In genomic region chr16:22352726-22353125, GRCh38 we compare ENCODE assay signal across 17 cellular contexts. TPM values are rescaled to one million over a fixed set of nuclear protein-coding genes. Genes with fewer than 3 reads are reported as not detected.
DNase-seq lines count a peak whose midpoint lies in the region; ATAC-seq, FAIRE-seq and TF ChIP-seq lines count a peak whose summit lies in the region.
"Had no signal": no experiment of that assay in that cellular context is flagged by ENCODE, and none has a peak within 500 bp of the region (broad histone marks: within the 10 kb centered on the region; RNA-seq: fewer than 3 reads in every experiment).

No MANE protein-coding gene starts in this region.

- no peaks in the 10 kb centered on the region for H3K9me3 ChIP-seq in CD4-positive, alpha-beta memory T cell (ENCODE audit: control insufficient read depth in 1 of 2, low read length in 2 of 2)
- H3K9me3 ChIP-seq in K562 (replicated peaks; ENCODE audit: control insufficient read depth, insufficient read depth, low read depth, low read length) (no peaks in the 10 kb centered on the region), pancreas (no peaks in the 10 kb centered on the region)
- H3K9me3 ChIP-seq: lower lobe of right lung had no signal

- H3K79me2 ChIP-seq in K562 (ENCODE audit: control insufficient read depth, insufficient read depth, low read length): peaks cover 20% of the 10 kb centered on the region

- no peak overlapping the region for H3K4me2 ChIP-seq in K562 (ENCODE audit: insufficient read depth, low read length)

- TF ChIP-seq CTCF in HFFc6 (IDR thresholded peaks at IDR 0.05): no peak
- TF ChIP-seq CTCF in K562 (IDR thresholded peaks at IDR 0.05 in 2 of 3, conservative IDR thresholded peaks at IDR 0.05 in 1 of 3; ENCODE audit: insufficient read depth in 2 of 3, low read depth in 1 of 3, low read length in 3 of 3): no peak
- TF ChIP-seq CTCF in pancreas (IDR thresholded peaks at IDR 0.05): no peak

- no peak for DNase-seq in CD4-positive, alpha-beta memory T cell
- DNase-seq in HFFc6 (no peak), K562 (ENCODE audit: extremely low read depth in 1 of 4, low spot score in 3 of 4) (no peak), pancreas (no peak), KBM-7 (no peak), left colon (no peak), NCI-H2107 treated with DMSO at 0.1 percent for 48 hours (lab: John Stamatoyannopoulos, UW; ENCODE audit: unreplicated experiment) (no peak), RPMI8226 (no peak)
- DNase-seq: cerebellar nuclear complex, foreskin keratinocyte, lower lobe of right lung, NCI-H1417, NCI-H446, nucleus accumbens, WERI-Rb-1 had no signal

- no peak overlapping the region for H3K4me3 Mint-ChIP-seq in CD4-positive, alpha-beta memory T cell
- H3K4me3 Mint-ChIP-seq in HFFc6: no peak overlapping the region

- peaks cover 22% of the 10 kb centered on the region for H3K36me3 ChIP-seq in CD4-positive, alpha-beta memory T cell (ENCODE audit: insufficient read depth, low read length)
- H3K36me3 ChIP-seq in K562 (ENCODE audit: control insufficient read depth, insufficient read depth, low read length) (peaks cover 59% of the 10 kb centered on the region), pancreas (peaks cover 0 to 18% (median 8%) of the 10 kb centered on the region in 3 donors)

- H3K9me1 ChIP-seq in K562 (ENCODE audit: control insufficient read depth, insufficient read depth, low read length): no peaks in the 10 kb centered on the region

- ATAC-seq in K562 (no peak), pancreas (no peak), left colon (no peak)

- TF ChIP-seq RAD21 in K562 (CRISPR knock-in tag; conservative IDR thresholded peaks at IDR 0.05 in 1 of 2, IDR thresholded peaks at IDR 0.05 in 1 of 2): no peak

- H3K27me3 Mint-ChIP-seq in CD4-positive, alpha-beta memory T cell: no peaks in the 10 kb centered on the region
- no peaks in the 10 kb centered on the region for H3K27me3 Mint-ChIP-seq in HFFc6 (ENCODE audit: insufficient read depth)

- no peak overlapping the region for H3K9ac ChIP-seq in K562 (ENCODE audit: insufficient read depth in 1 of 2, low read depth in 2 of 2, low read length in 2 of 2)

- in situ Hi-C loops in K562 (cut with MboI) (no loop called here), KBM-7 (cut with MboI; ENCODE audit: low pct_unique_long_range_greater_than_20kb, low sequenced_read_pairs) (no loop called here)

- no peak for FAIRE-seq in K562 (lab: Jason Lieb, UNC)
- no peak for FAIRE-seq in pancreas (lab: Jason Lieb, UNC)

- peak overlapping the region in 6 of 7 donors; percentile 22 to 68 (median 32) for H3K27ac Mint-ChIP-seq in CD4-positive, alpha-beta memory T cell
- peak overlapping the region; percentile 92 for H3K27ac Mint-ChIP-seq in HFFc6

- no peak for TF ChIP-seq EP300 in K562 (IDR thresholded peaks at IDR 0.05; ENCODE audit: low read length)

- BruUV-seq in K562 (replicated peaks; lab: Mats Ljungman, UMichigan): no TSS peak

- POLR2A ChIA-PET in CD4-positive, alpha-beta memory T cell (lab: Charles Lee; ENCODE audit: partially characterized antibody): interaction anchor here (0.8 to 19.5 kb wide), 4 partner anchors 14 to 18 kb away, joined by 3 to 449 read pairs (median 10); partner anchors contain the start of gene CDR2
- POLR2A ChIA-PET in K562 (lab: Yijun Ruan, JAX): interaction anchor here (1.2 to 2.0 kb wide), 3 partner anchors 9 to 15 kb away, joined by 3 to 9 read pairs (median 4); no protein-coding TSS in a partner anchor

- no peak overlapping the region for H3K4me3 ChIP-seq in CD4-positive, alpha-beta memory T cell (ENCODE audit: low read length in 2 of 2)
- H3K4me3 ChIP-seq in K562 (no peak overlapping the region), pancreas (no peak overlapping the region)
- H3K4me3 ChIP-seq: lower lobe of right lung, skin epidermis had no signal

- no peaks in the 10 kb centered on the region for H4K20me1 ChIP-seq in K562 (replicated peaks; ENCODE audit: control insufficient read depth, insufficient read depth, low read length)

- intact Hi-C loops in CD4-positive, alpha-beta memory T cell (cut with micrococcal nuclease): no loop called here
- intact Hi-C loops in K562 (cut with micrococcal nuclease) (no loop called here), pancreas (cut with DNase I) (no loop called here), left colon (cut with DNase I, micrococcal nuclease) (no loop called here)

- H2AFZ ChIP-seq in K562 (ENCODE audit: low read depth, low read length): no peak overlapping the region

- CTCF ChIA-PET in CD4-positive, alpha-beta memory T cell (lab: Charles Lee; ENCODE audit: partially characterized antibody): interaction anchor here (1.5 to 3.5 kb wide), 5 partner anchors 17 to 34 kb away, joined by 4 to 11 read pairs (median 8); partner anchors contain the start of gene CDR2
- CTCF ChIA-PET in K562 (lab: Yijun Ruan, JAX; ENCODE audit: low intra/inter-chr PET ratio): no interaction called here

- H3K27ac ChIP-seq in CD4-positive, alpha-beta memory T cell (ENCODE audit: low read depth, low read length): peak overlapping the region; percentile 20
- H3K27ac ChIP-seq in K562 (ENCODE audit: extremely low read depth, low read depth, low read length) (peak overlapping the region; percentile 66; the same call in 1 of the 3 replicates), pancreas (peak overlapping the region in 3 of 4 donors; percentile 27 to 57 (median 30))
- H3K27ac ChIP-seq: C4-2B, foreskin keratinocyte, lower lobe of right lung, WERI-Rb-1 had no signal

- WGBS in K562 (ENCODE audit: insufficient coverage, low coverage, missing lambda C conversion rate): 95% methylated on average over 4 of the region's 4 CpGs
- WGBS in pancreas, 2 donors: 95 to 99% methylated on average over 4 of the region's 4 CpGs

- peaks cover 53 to 64% of the 10 kb centered on the region in 2 donors for H3K36me3 Mint-ChIP-seq in CD4-positive, alpha-beta memory T cell
- H3K36me3 Mint-ChIP-seq in HFFc6 (ENCODE audit: low read depth): peaks cover 60% of the 10 kb centered on the region

- H3K4me1 Mint-ChIP-seq in CD4-positive, alpha-beta memory T cell: peaks cover 34 to 61% (median 46%) of the 10 kb centered on the region in 4 donors
- H3K4me1 Mint-ChIP-seq in HFFc6 (ENCODE audit: low read depth): peaks cover 66% of the 10 kb centered on the region

- no peaks in the 10 kb centered on the region for H3K9me3 Mint-ChIP-seq in CD4-positive, alpha-beta memory T cell
- H3K9me3 Mint-ChIP-seq in HFFc6: no peaks in the 10 kb centered on the region

- TF ChIP-seq POLR2A in K562 (conservative IDR thresholded peaks at IDR 0.05): no peak

- no peaks in the 10 kb centered on the region for H3K27me3 ChIP-seq in CD4-positive, alpha-beta memory T cell (ENCODE audit: insufficient read depth, low read length)
- H3K27me3 ChIP-seq in K562 (ENCODE audit: control insufficient read depth in 2 of 2, insufficient read depth in 2 of 2, low read length in 2 of 2): no peaks in the 10 kb centered on the region
- no peaks in the 10 kb centered on the region for H3K27me3 ChIP-seq in pancreas
- H3K27me3 ChIP-seq: foreskin keratinocyte had no signal

- H3K4me1 ChIP-seq in CD4-positive, alpha-beta memory T cell (ENCODE audit: insufficient read depth, low read length): peaks cover 55% of the 10 kb centered on the region
- peaks cover 0 to 16% of the 10 kb centered on the region in 2 experiments; a peak in 3 of 5 replicates for H3K4me1 ChIP-seq in K562 (replicated peaks in 1 of 2; ENCODE audit: control insufficient read depth in 2 of 2, insufficient read depth in 2 of 2, low read length in 2 of 2)
- peaks cover 0 to 15% (median 4%) of the 10 kb centered on the region in 3 donors for H3K4me1 ChIP-seq in pancreas

RNA-seq across cellular contexts. Expression of gene CDR2, which starts 21.7 kb away (rescaled TPM):
- 10 to 100 TPM; 94.2 to 99.3 TPM for total RNA-seq in CD4-positive, alpha-beta memory T cell
- 10 to 100 TPM; 57.9 to 95.8 TPM for polyA plus RNA-seq in CD4-positive, alpha-beta memory T cell
- 10 to 100 TPM; 35.9 to 43.4 (median 39.1) TPM for total RNA-seq in HFFc6 (2021; fragmentation: NEBNext Ultra II Directional; extraction: Animal tissue kit (Norgen Biotek cat#: 25700))
- 15.8 and 27.5 TPM in 2 replicates for total RNA-seq in K562 (2011; cell fraction: chromatin; rRNA removed; ENCODE audit: low replicate concordance)
- total RNA-seq in K562 (2011; cell fraction: nucleolus; rRNA removed): 14.7 and 18.3 TPM in 2 replicates
- 14.1 and 15.6 TPM in 2 replicates for total RNA-seq in K562 (2011; cell fraction: nucleoplasm; rRNA removed)
- 18.9 and 20.5 TPM in 2 replicates for total RNA-seq in K562 (2014; rRNA removed)
- 19.9 and 20.1 TPM in 2 replicates for total RNA-seq in K562 (2014; rRNA removed; fragmentation: Illumina TruSeq; extraction: Trizol)
- 18.6 and 21.9 TPM in 2 replicates for total RNA-seq in K562 (2015; rRNA removed; fragmentation: Illumina TruSeq; extraction: Trizol)
- 22.1 and 23.1 TPM in 2 replicates for total RNA-seq in K562 (2021)
- polyA plus RNA-seq in K562 (2011; rRNA removed): 25.6 and 30.3 TPM in 2 replicates
- 12.0 and 18.5 TPM in 2 replicates for polyA plus RNA-seq in K562 (2011; cell fraction: cytosol; rRNA removed)
- 8.0 and 10.4 TPM in 2 replicates for polyA plus RNA-seq in K562 (2011; cell fraction: nucleus; rRNA removed)
- polyA plus RNA-seq in K562 (2012): 14.9 and 15.5 TPM in 2 replicates
- 26.3 and 27.9 TPM in 2 replicates for polyA plus RNA-seq in K562 (2014; fragmentation: Illumina TruSeq; extraction: Trizol)
- polyA plus RNA-seq in K562 (2014; fragmentation: Nextera tagmentation; extraction: Ambion mirVana): 1 to 10 TPM; 4.6 to 5.3 TPM
- 21.7 and 23.0 TPM in 2 replicates for polyA plus RNA-seq in K562 (2014; rRNA removed)
- polyA minus RNA-seq in K562 (2011; rRNA and poly(A)+ RNA removed): 37.9 and 40.4 TPM in 2 replicates
- 17.8 and 20.6 TPM in 2 replicates for polyA minus RNA-seq in K562 (2011; cell fraction: cytosol; rRNA and poly(A)+ RNA removed)
- polyA minus RNA-seq in K562 (2011; cell fraction: nucleus; rRNA and poly(A)+ RNA removed): 9.7 and 11.4 TPM in 2 replicates
- 10 to 100 TPM in 2 of 6 donors, 1 to 10 TPM in 4; 8.3 to 15.5 (median 9.2) TPM for total RNA-seq in pancreas
- 1 to 10 TPM; 7.9 to 9.3 TPM for polyA plus RNA-seq in pancreas
- 10 to 100 TPM; 22.2 to 27.6 TPM for total RNA-seq in left colon

RNA-seq across cellular contexts. Expression of gene POLR3E, which starts 55.5 kb away (rescaled TPM):
- total RNA-seq in CD4-positive, alpha-beta memory T cell: 10 to 100 TPM; 88.4 to 94.0 TPM
- polyA plus RNA-seq in CD4-positive, alpha-beta memory T cell: 10 to 100 TPM; 10.0 to 16.0 TPM
- total RNA-seq in HFFc6 (2021; fragmentation: NEBNext Ultra II Directional; extraction: Animal tissue kit (Norgen Biotek cat#: 25700)): 10 to 100 TPM; 31.6 to 36.3 (median 32.6) TPM
- 337 and 699 TPM in 2 replicates for total RNA-seq in K562 (2011; cell fraction: chromatin; rRNA removed; ENCODE audit: low replicate concordance)
- 179 and 196 TPM in 2 replicates for total RNA-seq in K562 (2011; cell fraction: nucleolus; rRNA removed)
- total RNA-seq in K562 (2011; cell fraction: nucleoplasm; rRNA removed): 243 and 244 TPM in 2 replicates
- 78.2 and 82.6 TPM in 2 replicates for total RNA-seq in K562 (2014; rRNA removed)
- 67.6 and 81.1 TPM in 2 replicates for total RNA-seq in K562 (2014; rRNA removed; fragmentation: Illumina TruSeq; extraction: Trizol)
- total RNA-seq in K562 (2015; rRNA removed; fragmentation: Illumina TruSeq; extraction: Trizol): 73.9 and 83.8 TPM in 2 replicates
- 101 and 113 TPM in 2 replicates for total RNA-seq in K562 (2021)
- 151 and 192 TPM in 2 replicates for polyA plus RNA-seq in K562 (2011; rRNA removed)
- polyA plus RNA-seq in K562 (2011; cell fraction: cytosol; rRNA removed): 128 and 145 TPM in 2 replicates
- 458 and 560 TPM in 2 replicates for polyA plus RNA-seq in K562 (2011; cell fraction: nucleus; rRNA removed)
- polyA plus RNA-seq in K562 (2012): 62.8 and 102 TPM in 2 replicates
- polyA plus RNA-seq in K562 (2014; fragmentation: Illumina TruSeq; extraction: Trizol): 128 and 149 TPM in 2 replicates
- polyA plus RNA-seq in K562 (2014; fragmentation: Nextera tagmentation; extraction: Ambion mirVana): 10 to 100 TPM; 17.7 to 25.3 TPM
- polyA plus RNA-seq in K562 (2014; rRNA removed): 77.3 and 95.9 TPM in 2 replicates
- polyA minus RNA-seq in K562 (2011; rRNA and poly(A)+ RNA removed): 241 and 345 TPM in 2 replicates
- 104 and 113 TPM in 2 replicates for polyA minus RNA-seq in K562 (2011; cell fraction: cytosol; rRNA and poly(A)+ RNA removed)
- polyA minus RNA-seq in K562 (2011; cell fraction: nucleus; rRNA and poly(A)+ RNA removed): 100 and 315 TPM in 2 replicates
- 10 to 100 TPM; 26.3 to 38.3 (median 31.9) TPM for total RNA-seq in pancreas
- polyA plus RNA-seq in pancreas: 10 to 100 TPM; 26.6 to 28.4 TPM
- 10 to 100 TPM; 37.0 to 44.8 TPM for total RNA-seq in left colon
